In genomic region chr2:224778474-224778877, GRCh38 we compare ENCODE assay signal across 8 cellular contexts.
DNase-seq lines count a peak whose midpoint lies in the region; ATAC-seq and TF ChIP-seq lines count a peak whose summit lies in the region.

No MANE protein-coding gene starts in this region.

- TF ChIP-seq CTCF in left ventricle myocardium inferior (IDR thresholded peaks at IDR 0.05; ENCODE audit: borderline replicate concordance): peak; percentile 80
- TF ChIP-seq CTCF in PC-9 (conservative IDR thresholded peaks at IDR 0.05): peak; percentile 99
- TF ChIP-seq CTCF in fibroblast of the aortic adventitia (IDR thresholded peaks at IDR 0.05; ENCODE audit: insufficient read depth, low read length): peak; percentile 78
- peak; percentile 86 for TF ChIP-seq CTCF in progenitor cell of endocrine pancreas (IDR thresholded peaks at IDR 0.05; ENCODE audit: unreplicated experiment)

- H3K4me1 Mint-ChIP-seq in activated T-cell treated with anti-CD3 and anti-CD28 coated beads, Interleukin-2, amount 50 U/mL, for 72 hours (ENCODE audit: low read depth): peaks cover 8% of the 10 kb centered on the region
- peaks cover 11% of the 10 kb centered on the region for H3K4me1 Mint-ChIP-seq in progenitor cell of endocrine pancreas (ENCODE audit: low read depth)

- ATAC-seq in left cardiac atrium (no peak), HG03135 (IDR thresholded peaks at IDR 0.05; ENCODE audit: unreplicated experiment) (peak; percentile 47)
- ATAC-seq in activated T-cell treated with anti-CD3 and anti-CD28 coated beads, Interleukin-2, amount 50 U/mL, for 72 hours (replicated peaks in 1 of 2): peak; percentile 48 to 49

- no peaks in the 10 kb centered on the region for H3K36me3 ChIP-seq in left ventricle myocardium inferior
- H3K36me3 ChIP-seq in PC-9 (ENCODE audit: low read depth): no peaks in the 10 kb centered on the region

- H2AFZ ChIP-seq in PC-9: no peak overlapping the region

- H3K9me2 ChIP-seq in PC-9 (ENCODE audit: insufficient read depth): no peaks in the 10 kb centered on the region

- H4K20me1 ChIP-seq in PC-9 (ENCODE audit: insufficient read depth): no peaks in the 10 kb centered on the region

- no peaks in the 10 kb centered on the region for H3K9me3 Mint-ChIP-seq in activated T-cell treated with anti-CD3 and anti-CD28 coated beads, Interleukin-2, amount 50 U/mL, for 72 hours
- no peaks in the 10 kb centered on the region for H3K9me3 Mint-ChIP-seq in progenitor cell of endocrine pancreas (ENCODE audit: low read depth)

- BruUV-seq in PC-9 (replicated peaks; lab: Mats Ljungman, UMichigan): no TSS peak

- H3K9me3 ChIP-seq in left ventricle myocardium inferior (replicated peaks) (no peaks in the 10 kb centered on the region), PC-9 (ENCODE audit: insufficient read depth, low read depth) (no peaks in the 10 kb centered on the region)

- H3K27me3 ChIP-seq in left ventricle myocardium inferior (ENCODE audit: low read depth): peaks cover 18% of the 10 kb centered on the region
- no peaks in the 10 kb centered on the region for H3K27me3 ChIP-seq in PC-9 (ENCODE audit: insufficient read depth, low read depth)

- peak overlapping the region; percentile 61 for H3K27ac Mint-ChIP-seq in activated T-cell treated with anti-CD3 and anti-CD28 coated beads, Interleukin-2, amount 50 U/mL, for 72 hours
- no peak overlapping the region for H3K27ac Mint-ChIP-seq in progenitor cell of endocrine pancreas

- intact Hi-C loops in left ventricle myocardium inferior (cut with micrococcal nuclease) (loop anchor here (10.0 kb wide), 1 partner anchor 424 kb away; no protein-coding TSS in a partner anchor), left cardiac atrium (cut with DNase I) (loop anchor here (2.0 to 5.0 kb wide), 4 partner anchors 126 to 786 kb away; no protein-coding TSS in a partner anchor), PC-9 (cut with micrococcal nuclease; ENCODE audit: unreplicated experiment) (loop anchor here (1.0 to 5.0 kb wide), 8 partner anchors 128 to 882 kb away; no protein-coding TSS in a partner anchor)

- no peak overlapping the region for H3K27ac ChIP-seq in left ventricle myocardium inferior (replicated peaks)
- H3K27ac ChIP-seq in PC-9: no peak overlapping the region

- H3K4me3 ChIP-seq in left ventricle myocardium inferior (no peak overlapping the region), PC-9 (no peak overlapping the region), fibroblast of the aortic adventitia (ENCODE audit: low read depth, low read length) (no peak overlapping the region)

- POLR2A ChIA-PET in PC-9 (lab: Charles Lee; ENCODE audit: unreplicated experiment): no interaction called here

- no peak overlapping the region for H3K4me2 ChIP-seq in PC-9

- H3K4me1 ChIP-seq in left ventricle myocardium inferior (no peaks in the 10 kb centered on the region), PC-9 (replicated peaks; ENCODE audit: insufficient read depth) (peaks cover 2% of the 10 kb centered on the region)

- no peaks in the 10 kb centered on the region for H3K79me2 ChIP-seq in PC-9 (ENCODE audit: low read depth)

- no peaks in the 10 kb centered on the region for H3F3A ChIP-seq in PC-9 (ENCODE audit: insufficient read depth, low read depth)

- peaks cover 11 to 36% of the 10 kb centered on the region in 2 donors for H3K36me3 Mint-ChIP-seq in activated T-cell treated with anti-CD3 and anti-CD28 coated beads, Interleukin-2, amount 50 U/mL, for 72 hours (ENCODE audit: insufficient read depth in 2 of 2)
- peaks cover 1% of the 10 kb centered on the region for H3K36me3 Mint-ChIP-seq in progenitor cell of endocrine pancreas (ENCODE audit: insufficient read depth)

- H3K27me3 Mint-ChIP-seq in activated T-cell treated with anti-CD3 and anti-CD28 coated beads, Interleukin-2, amount 50 U/mL, for 72 hours (ENCODE audit: low read depth): no peaks in the 10 kb centered on the region
- no peaks in the 10 kb centered on the region for H3K27me3 Mint-ChIP-seq in progenitor cell of endocrine pancreas

- no peak for DNase-seq in left ventricle myocardium inferior
- DNase-seq in left cardiac atrium: no peak
- peak; percentile 67 to 75 for DNase-seq in PC-9
- DNase-seq in activated T-cell treated with anti-CD3 and anti-CD28 coated beads, Interleukin-2, amount 50 U/mL, for 72 hours: peak; percentile 38 to 62
- peak; percentile 82 for DNase-seq in fibroblast of the aortic adventitia (ENCODE audit: low read depth)
- peak; percentile 21 for DNase-seq in progenitor cell of endocrine pancreas (ENCODE audit: low spot score, unreplicated experiment)
- DNase-seq in mesenteric fat pad (ENCODE audit: low spot score): no peak

- H3K4me3 Mint-ChIP-seq in activated T-cell treated with anti-CD3 and anti-CD28 coated beads, Interleukin-2, amount 50 U/mL, for 72 hours: no peak overlapping the region
- no peak overlapping the region for H3K4me3 Mint-ChIP-seq in progenitor cell of endocrine pancreas (ENCODE audit: low read depth)

- CTCF ChIA-PET in PC-9 (lab: Charles Lee): interaction anchor here (0.6 to 0.7 kb wide), 3 partner anchors 11 to 809 kb away, joined by 3 to 4 read pairs (median 3); no protein-coding TSS in a partner anchor

Comparison
In these comparisons a context has a peak if more than half of its experiments do, and no peak if none do; other contexts are left out.
1. DNase-seq: peak in PC-9 (2 of 2), activated T-cell treated with anti-CD3 and anti-CD28 coated beads, Interleukin-2, amount 50 U/mL, for 72 hours (2 of 2), fibroblast of the aortic adventitia (single experiment) and progenitor cell of endocrine pancreas (single experiment); none in left ventricle myocardium inferior (single experiment), left cardiac atrium (single experiment) and mesenteric fat pad (single experiment).
2. ATAC-seq: peak in HG03135 (single experiment) and activated T-cell treated with anti-CD3 and anti-CD28 coated beads, Interleukin-2, amount 50 U/mL, for 72 hours (2 of 2); none in left cardiac atrium (0 of 2).
3. Peak in every context shown above with its lines, with median percentiles within 50 percentile points of each other: CTCF ChIP-seq.